14 cellular contexts compared by ENCODE assay signal in genomic region chr13:63517376-63517775, GRCh38.
DNase-seq lines count a peak whose midpoint lies in the region; ATAC-seq and TF ChIP-seq lines count a peak whose summit lies in the region.
"Had no signal": no experiment of that assay in that cellular context is flagged by ENCODE, and none has a peak within 500 bp of the region (broad histone marks: within the 10 kb centered on the region; RNA-seq: fewer than 3 reads in every experiment).

No MANE protein-coding gene starts in this region.

- CTCF ChIA-PET in AG04450 (lab: Charles Lee): no interaction called here

- H3K27ac ChIP-seq in AG04450 (ENCODE audit: low read depth, low read length) (no peak overlapping the region), colonic mucosa (no peak overlapping the region)
- H3K27ac ChIP-seq: lower lobe of right lung, uterus had no signal

- no peaks in the 10 kb centered on the region for H3K4me1 ChIP-seq in colonic mucosa
- H3K4me1 ChIP-seq: lower lobe of right lung, uterus had no signal

- DNase-seq in AG04450 (ENCODE audit: low read depth, low spot score) (peak; percentile 34), HT1080 (ENCODE audit: low read depth) (peak; percentile 5), NCI-H2227 treated with DMSO at 0.1 percent for 48 hours (lab: John Stamatoyannopoulos, UW) (peak; percentile 27), dedifferentiated amniotic fluid mesenchymal stem cell (ENCODE audit: extremely low spot score) (peak; percentile 22), colonic mucosa (no peak), HuH-7.5 (ENCODE audit: low spot score) (no peak)
- DNase-seq: ACHN; activated CD4-positive, alpha-beta T cell treated with anti-CD3 and anti-CD28 coated beads for 4 hours; lower lobe of right lung; naive B cell; Right ventricle myocardium superior; uterus had no signal

- intact Hi-C loops in colonic mucosa (cut with DNase I): no loop called here

- no peaks in the 10 kb centered on the region for H3K36me3 ChIP-seq in colonic mucosa
- H3K36me3 ChIP-seq: lower lobe of right lung, uterus had no signal

- no peak for TF ChIP-seq CTCF in AG04450 (IDR thresholded peaks at IDR 0.05; ENCODE audit: low read depth, low read length)
- no peak for TF ChIP-seq CTCF in colonic mucosa (IDR thresholded peaks at IDR 0.05)

- H3K4me3 ChIP-seq in AG04450 (ENCODE audit: low read depth, low read length): no peak overlapping the region
- no peak overlapping the region for H3K4me3 ChIP-seq in colonic mucosa
- H3K4me3 ChIP-seq: lower lobe of right lung, uterus had no signal

- no peak overlapping the region for H3K9ac ChIP-seq in colonic mucosa (ENCODE audit: low read depth in 2 of 2, low read length in 2 of 2)

- H3K27me3 ChIP-seq in AG04450 (ENCODE audit: control insufficient read depth, insufficient read depth, low read length) (no peaks in the 10 kb centered on the region), colonic mucosa (no peaks in the 10 kb centered on the region)
- H3K27me3 ChIP-seq: uterus had no signal

- H3K9me3 ChIP-seq in AG04450 (ENCODE audit: control insufficient read depth, insufficient read depth, low read length): no peaks in the 10 kb centered on the region
- H3K9me3 ChIP-seq in colonic mucosa: no peaks in the 10 kb centered on the region
- H3K9me3 ChIP-seq: lower lobe of right lung, uterus had no signal

- POLR2A ChIA-PET in AG04450 (lab: Yijun Ruan, JAX): no interaction called here

- ATAC-seq in HG03520 (IDR thresholded peaks at IDR 0.05; ENCODE audit: unreplicated experiment): no peak
- no peak for ATAC-seq in HG03135 (IDR thresholded peaks at IDR 0.05; ENCODE audit: unreplicated experiment)
- ATAC-seq: lower lobe of right lung had no signal

Comparison
In these comparisons a context has a peak if more than half of its experiments do, and no peak if none do; other contexts are left out.
1. DNase-seq: peak in AG04450 (single experiment), HT1080 (single experiment), NCI-H2227 treated with DMSO at 0.1 percent for 48 hours (single experiment) and dedifferentiated amniotic fluid mesenchymal stem cell (single experiment); none in colonic mucosa (single experiment) and HuH-7.5 (single experiment).